In the genomic region with DNA sequence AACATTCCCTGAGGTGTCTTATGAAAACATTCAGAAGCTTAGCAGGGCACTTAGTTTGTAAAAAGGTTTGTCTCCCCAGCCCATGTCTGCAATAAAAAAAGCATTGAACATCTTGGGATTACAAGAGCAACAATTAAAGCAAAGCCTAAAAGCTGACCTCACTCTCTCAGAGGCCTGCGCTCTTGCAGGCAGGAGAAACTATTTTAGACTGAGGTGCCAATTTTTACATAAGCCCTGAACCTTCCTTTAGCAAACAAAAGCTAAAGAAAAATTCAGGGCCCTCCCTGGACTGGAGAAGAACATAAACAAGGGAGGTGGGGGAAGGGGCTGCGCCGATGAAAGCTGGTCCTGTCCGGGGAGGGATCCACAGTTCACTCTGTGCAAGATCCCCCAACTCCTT, we compare ENCODE assay signal across 23 cellular contexts.
"Had no signal": no experiment of that assay in that cellular context is flagged by ENCODE, and none has a peak within 500 bp of the region (broad histone marks: within the 10 kb centered on the region; RNA-seq: fewer than 3 reads in every experiment).

No MANE protein-coding gene starts in this region.

- H3K36me3 Mint-ChIP-seq: memory B cell had no signal

- H3K4me3 ChIP-seq: colonic mucosa, esophagus squamous epithelium, gastrocnemius medialis, heart right ventricle, lung had no signal

- DNase-seq: colonic mucosa; cortex of kidney; effector CD8-positive, alpha-beta T cell; effector memory CD8-positive, alpha-beta T cell; endodermal cell; erythroblast; esophagus squamous epithelium; foreskin fibroblast; foreskin melanocyte; gastrocnemius medialis; glutamatergic neuron; head of caudate nucleus; heart right ventricle; hippocampal formation; left cardiac atrium; left ventricle myocardium superior; mammary epithelial cell; mesendoderm; midbrain had no signal

- H3K4me1 ChIP-seq: colonic mucosa, gastrocnemius medialis, heart right ventricle had no signal

- H3K27me3 ChIP-seq: colonic mucosa, esophagus squamous epithelium, gastrocnemius medialis had no signal

- ATAC-seq: effector memory CD8-positive, alpha-beta T cell; gastrocnemius medialis; heart right ventricle; left cardiac atrium; left ventricle myocardium superior had no signal

- H3K27ac ChIP-seq: colonic mucosa, epithelial cell of prostate, esophagus squamous epithelium, gastrocnemius medialis, heart right ventricle had no signal

- H3K9me3 ChIP-seq: colonic mucosa, esophagus squamous epithelium, gastrocnemius medialis had no signal

- H3K36me3 ChIP-seq: colonic mucosa, esophagus squamous epithelium, gastrocnemius medialis, heart right ventricle had no signal

- H3K4me1 Mint-ChIP-seq: endodermal cell, memory B cell had no signal

- H3K27ac Mint-ChIP-seq: dendritic cell treated with granulocyte-macrophage colony-stimulating factor and Interleukin-4, amounts not matched to agents 40 ng/mL and 50 ng/mL, for 4 days; effector memory CD8-positive, alpha-beta T cell; endodermal cell; memory B cell had no signal

- H3K4me3 Mint-ChIP-seq: dendritic cell treated with granulocyte-macrophage colony-stimulating factor and Interleukin-4, amounts not matched to agents 40 ng/mL and 50 ng/mL, for 4 days; effector memory CD8-positive, alpha-beta T cell; endodermal cell; memory B cell had no signal

- H3K27me3 Mint-ChIP-seq: dendritic cell treated with granulocyte-macrophage colony-stimulating factor and Interleukin-4, amounts not matched to agents 40 ng/mL and 50 ng/mL, for 4 days had no signal
